ENCODE assay signal across 43 cellular contexts in the genomic region with DNA sequence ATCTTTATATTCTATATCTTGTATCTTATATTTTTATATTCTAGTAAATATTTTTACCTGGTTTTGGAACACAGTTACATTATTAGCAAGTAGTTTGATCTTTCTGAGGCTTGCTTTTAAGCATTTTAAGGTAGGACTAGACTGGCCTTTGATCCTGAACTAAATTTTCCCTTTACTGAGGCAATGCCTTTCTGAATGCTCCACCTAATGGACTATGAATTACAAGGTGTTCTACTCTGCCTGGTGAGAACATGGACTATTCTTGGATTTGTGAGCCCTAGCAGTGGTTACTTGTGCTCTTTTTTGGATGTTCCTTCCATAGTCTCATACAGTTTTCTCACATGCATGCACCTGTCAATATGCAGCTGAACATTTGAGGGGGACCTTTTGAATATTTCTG. TPM values are rescaled to one million over a fixed set of nuclear protein-coding genes. Genes with fewer than 3 reads are reported as not detected.
"Had no signal": no experiment of that assay in that cellular context is flagged by ENCODE, and none has a peak within 500 bp of the region (broad histone marks: within the 10 kb centered on the region; RNA-seq: fewer than 3 reads in every experiment).

No MANE protein-coding gene starts in this region.

- DNase-seq: activated effector memory CD4-positive, alpha-beta T cell treated with anti-CD3 and anti-CD28 coated beads, Interleukin-2, amount 50 U/mL, for 16 hours; activated effector memory CD4-positive, alpha-beta T cell treated with Interleukin-2 at 50 U/mL for 16 hours; activated gamma-delta T cell; activated gamma-delta T cell treated with Interleukin-2 at 50 U/mL for 16 hours; activated naive CD4-positive, alpha-beta T cell; activated naive CD4-positive, alpha-beta T cell treated with anti-CD3 and anti-CD28 coated beads for 36 hours; activated naive CD4-positive, alpha-beta T cell treated with anti-CD3 and anti-CD28 coated beads, Interleukin-2, amount 10 ng/mL, durations not matched to agents 7 days and 5 days; activated naive CD4-positive, alpha-beta T cell treated with anti-CD3 and anti-CD28 coated beads, Interleukin-2, amount 50 U/mL, for 16 hours; activated naive CD4-positive, alpha-beta T cell treated with Interleukin-2 at 50 U/mL for 16 hours; activated naive CD8-positive, alpha-beta T cell treated with anti-CD3 and anti-CD28 coated beads for 36 hours; activated naive CD8-positive, alpha-beta T cell treated with anti-CD3 and anti-CD28 coated beads, Interleukin-2, amount 10 ng/mL, durations not matched to agents 7 days and 5 days; activated naive CD8-positive, alpha-beta T cell treated with anti-CD3 and anti-CD28 coated beads, Interleukin-2, amount 50 U/mL, for 24 hours; activated T-cell treated with anti-CD3 and anti-CD28 coated beads, Interleukin-2, amount 50 U/mL, for 1 hour; activated T-cell treated with anti-CD3 and anti-CD28 coated beads, Interleukin-2, amount 50 U/mL, for 24 hours; activated T-cell treated with anti-CD3 and anti-CD28 coated beads, Interleukin-2, amount 50 U/mL, for 4 hours; activated T-cell treated with anti-CD3 and anti-CD28 coated beads, Interleukin-2, amount 50 U/mL, for 48 hours; activated T-cell treated with anti-CD3 and anti-CD28 coated beads, Interleukin-2, amount 50 U/mL, for 72 hours; adrenal gland; amniotic stem cell; amygdala; anterior cingulate cortex; aorta; brain microvascular endothelial cell; caudate nucleus; central memory CD4-positive, alpha-beta T cell; cerebellar nuclear complex had no signal

- H3K36me3 ChIP-seq: adrenal gland, ascending aorta, brain microvascular endothelial cell, breast epithelium, cardiac muscle cell had no signal

- H3K9me3 ChIP-seq: adrenal gland, ascending aorta, breast epithelium had no signal

- H3K36me3 Mint-ChIP-seq: activated naive CD4-positive, alpha-beta T cell treated with anti-CD3 and anti-CD28 coated beads, Interleukin-2, amount 10 ng/mL, durations not matched to agents 7 days and 5 days; activated naive CD4-positive, alpha-beta T cell treated with anti-CD3 and anti-CD28 coated beads, Interleukin-2, amount 50 U/mL, for 24 hours; activated naive CD8-positive, alpha-beta T cell; activated naive CD8-positive, alpha-beta T cell treated with anti-CD3 and anti-CD28 coated beads for 36 hours; activated naive CD8-positive, alpha-beta T cell treated with anti-CD3 and anti-CD28 coated beads, Interleukin-2, amount 10 ng/mL, durations not matched to agents 7 days and 5 days; brain had no signal

- H3K4me1 ChIP-seq: adrenal gland, ascending aorta, breast epithelium had no signal

- H3K4me1 Mint-ChIP-seq: activated naive CD4-positive, alpha-beta T cell treated with anti-CD3 and anti-CD28 coated beads, Interleukin-2, amount 10 ng/mL, durations not matched to agents 7 days and 5 days; activated naive CD8-positive, alpha-beta T cell treated with anti-CD3 and anti-CD28 coated beads for 36 hours; activated naive CD8-positive, alpha-beta T cell treated with anti-CD3 and anti-CD28 coated beads, Interleukin-2, amount 10 ng/mL, durations not matched to agents 7 days and 5 days; central memory CD8-positive, alpha-beta T cell had no signal

- H3K9me3 Mint-ChIP-seq: activated naive CD8-positive, alpha-beta T cell treated with anti-CD3 and anti-CD28 coated beads, Interleukin-2, amount 10 ng/mL, durations not matched to agents 7 days and 5 days; activated T-cell treated with anti-CD3 and anti-CD28 coated beads, Interleukin-2, amount 50 U/mL, for 4 hours; activated T-helper 1 cell treated with anti-CD3 and anti-CD28 coated beads, Interleukin-12 subunit alpha, Interleukin-12 subunit beta, Interleukin-2, Interleukin-4 antibody, amounts not matched to agents 30 ng/mL and 10 ng/mL and 1 ng/mL, durations not matched to agents 14 hours and 24 hours and 36 hours; activated T-helper 17 cell treated with anti-CD3 and anti-CD28 coated beads, Interleukin-2, amount 50 U/mL, for 72 hours; activated T-helper 2 cell treated with anti-CD3 and anti-CD28 coated beads, Interferon-gamma antibody, Interleukin-2, Interleukin-4, amounts not matched to agents 10 μg/mL and 5 μg/mL and 100 μg/mL, durations not matched to agents 14 hours and 24 hours and 36 hours; central memory CD8-positive, alpha-beta T cell had no signal

- FAIRE-seq: astrocyte, bronchial epithelial cell had no signal

- H3K27ac Mint-ChIP-seq: activated naive CD4-positive, alpha-beta T cell treated with anti-CD3 and anti-CD28 coated beads for 36 hours; activated naive CD4-positive, alpha-beta T cell treated with anti-CD3 and anti-CD28 coated beads, Interleukin-2, amount 10 ng/mL, durations not matched to agents 7 days and 5 days; activated naive CD4-positive, alpha-beta T cell treated with anti-CD3 and anti-CD28 coated beads, Interleukin-2, amount 50 U/mL, for 24 hours; activated naive CD4-positive, alpha-beta T cell treated with anti-CD3 and anti-CD28 coated beads, Interleukin-2, amount 50 U/mL, for 72 hours; activated naive CD8-positive, alpha-beta T cell; activated naive CD8-positive, alpha-beta T cell treated with anti-CD3 and anti-CD28 coated beads for 36 hours; activated naive CD8-positive, alpha-beta T cell treated with anti-CD3 and anti-CD28 coated beads, Interleukin-2, amount 10 ng/mL, durations not matched to agents 7 days and 5 days; activated naive CD8-positive, alpha-beta T cell treated with anti-CD3 and anti-CD28 coated beads, Interleukin-2, amount 50 U/mL, for 24 hours; activated T-cell treated with anti-CD3 and anti-CD28 coated beads, Interleukin-2, amount 50 U/mL, for 24 hours; activated T-cell treated with anti-CD3 and anti-CD28 coated beads, Interleukin-2, amount 50 U/mL, for 72 hours; activated T-helper 1 cell treated with anti-CD3 and anti-CD28 coated beads, Interleukin-12 subunit alpha, Interleukin-12 subunit beta, Interleukin-2, Interleukin-4 antibody, amounts not matched to agents 30 ng/mL and 10 ng/mL and 1 ng/mL, durations not matched to agents 14 hours and 24 hours and 36 hours; activated T-helper 2 cell treated with anti-CD3 and anti-CD28 coated beads, Interferon-gamma antibody, Interleukin-2, Interleukin-4, amounts not matched to agents 10 μg/mL and 5 μg/mL and 100 μg/mL, durations not matched to agents 14 hours and 24 hours and 36 hours; brain had no signal

- H3K4me3 Mint-ChIP-seq: activated naive CD4-positive, alpha-beta T cell treated with anti-CD3 and anti-CD28 coated beads for 36 hours; activated naive CD4-positive, alpha-beta T cell treated with anti-CD3 and anti-CD28 coated beads, Interleukin-2, amount 10 ng/mL, durations not matched to agents 7 days and 5 days; activated naive CD4-positive, alpha-beta T cell treated with anti-CD3 and anti-CD28 coated beads, Interleukin-2, amount 50 U/mL, for 24 hours; activated naive CD8-positive, alpha-beta T cell; activated naive CD8-positive, alpha-beta T cell treated with anti-CD3 and anti-CD28 coated beads for 36 hours; activated naive CD8-positive, alpha-beta T cell treated with anti-CD3 and anti-CD28 coated beads, Interleukin-2, amount 10 ng/mL, durations not matched to agents 7 days and 5 days; activated naive CD8-positive, alpha-beta T cell treated with anti-CD3 and anti-CD28 coated beads, Interleukin-2, amount 50 U/mL, for 24 hours; activated T-cell treated with anti-CD3 and anti-CD28 coated beads, Interleukin-2, amount 50 U/mL, for 24 hours; activated T-cell treated with anti-CD3 and anti-CD28 coated beads, Interleukin-2, amount 50 U/mL, for 4 hours; activated T-cell treated with anti-CD3 and anti-CD28 coated beads, Interleukin-2, amount 50 U/mL, for 72 hours; activated T-helper 1 cell treated with anti-CD3 and anti-CD28 coated beads, Interleukin-12 subunit alpha, Interleukin-12 subunit beta, Interleukin-2, Interleukin-4 antibody, amounts not matched to agents 30 ng/mL and 10 ng/mL and 1 ng/mL, durations not matched to agents 14 hours and 24 hours and 36 hours; activated T-helper 17 cell treated with anti-CD3 and anti-CD28 coated beads, Interleukin-2, amount 50 U/mL, for 72 hours; brain; central memory CD8-positive, alpha-beta T cell had no signal

- H3K4me3 ChIP-seq: adrenal gland, ascending aorta, breast epithelium, cardiac muscle cell had no signal

- H3K27ac ChIP-seq: adrenal gland, ascending aorta, brain microvascular endothelial cell, breast epithelium, cardiac muscle cell had no signal

- ATAC-seq: activated naive CD4-positive, alpha-beta T cell treated with anti-CD3 and anti-CD28 coated beads, Interleukin-2, amount 50 U/mL, for 72 hours; activated naive CD8-positive, alpha-beta T cell treated with anti-CD3 and anti-CD28 coated beads, Interleukin-2, amount 50 U/mL, for 24 hours; activated T-cell treated with anti-CD3 and anti-CD28 coated beads, Interleukin-2, amount 50 U/mL, for 4 hours; activated T-cell treated with anti-CD3 and anti-CD28 coated beads, Interleukin-2, amount 50 U/mL, for 72 hours; activated T-helper 17 cell treated with anti-CD3 and anti-CD28 coated beads, Interleukin-2, amount 50 U/mL, for 72 hours had no signal

- H3K27me3 ChIP-seq: adrenal gland, ascending aorta, brain microvascular endothelial cell, breast epithelium, cardiac muscle cell had no signal

RNA-seq across cellular contexts. Expression of gene SMIM36, which starts 32.5 kb away (rescaled TPM):
- total RNA-seq: activated naive CD4-positive, alpha-beta T cell treated with anti-CD3 and anti-CD28 coated beads for 36 hours; activated naive CD4-positive, alpha-beta T cell treated with anti-CD3 and anti-CD28 coated beads, Interleukin-2, amount 50 U/mL, for 72 hours; activated naive CD8-positive, alpha-beta T cell treated with anti-CD3 and anti-CD28 coated beads for 36 hours; activated naive CD8-positive, alpha-beta T cell treated with anti-CD3 and anti-CD28 coated beads, Interleukin-2, amount 10 ng/mL, durations not matched to agents 7 days and 5 days; activated T-cell treated with anti-CD3 and anti-CD28 coated beads, Interleukin-2, amount 50 U/mL, for 4 hours; activated T-cell treated with anti-CD3 and anti-CD28 coated beads, Interleukin-2, amount 50 U/mL, for 72 hours; activated T-helper 1 cell treated with anti-CD3 and anti-CD28 coated beads, Interleukin-12 subunit alpha, Interleukin-12 subunit beta, Interleukin-2, Interleukin-4 antibody, amounts not matched to agents 30 ng/mL and 10 ng/mL and 1 ng/mL, durations not matched to agents 14 hours and 24 hours and 36 hours; activated T-helper 17 cell treated with anti-CD3 and anti-CD28 coated beads, Interleukin-2, amount 50 U/mL, for 72 hours; activated T-helper 2 cell treated with anti-CD3 and anti-CD28 coated beads, Interferon-gamma antibody, Interleukin-2, Interleukin-4, amounts not matched to agents 10 μg/mL and 5 μg/mL and 100 μg/mL, durations not matched to agents 14 hours and 24 hours and 36 hours; adrenal gland; aorta; ascending aorta; astrocyte; breast epithelium; bronchial epithelial cell; cardiac muscle cell; cardiac septum; cerebellum; chondrocyte had no signal
- polyA plus RNA-seq: adipose tissue, adrenal gland, aorta, cardiac muscle cell had no signal
